1 cellular context compared by ENCODE assay signal in the genomic region with DNA sequence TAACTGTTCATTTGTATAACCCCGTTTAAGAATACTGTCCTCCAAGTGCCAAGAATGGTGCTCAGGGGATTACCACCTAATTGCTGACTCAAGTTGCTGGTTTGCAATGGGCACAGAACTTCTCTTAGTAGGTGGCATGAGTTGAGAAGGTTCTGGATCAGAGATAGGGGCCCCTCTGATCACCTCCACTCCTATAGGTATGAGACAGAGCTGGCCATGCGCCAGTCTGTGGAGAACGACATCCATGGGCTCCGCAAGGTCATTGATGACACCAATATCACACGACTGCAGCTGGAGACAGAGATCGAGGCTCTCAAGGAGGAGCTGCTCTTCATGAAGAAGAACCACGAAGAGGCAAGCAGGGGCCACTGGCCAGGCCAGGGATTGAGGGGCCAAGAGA.
TF ChIP-seq lines count a peak whose summit lies in the region.

No MANE protein-coding gene starts in this region.

TF ChIP-seq in H1, 55 proteins besides CTCF, POLR2A, EP300 and RAD21:
- TF ChIP-seq, protein P1, sequence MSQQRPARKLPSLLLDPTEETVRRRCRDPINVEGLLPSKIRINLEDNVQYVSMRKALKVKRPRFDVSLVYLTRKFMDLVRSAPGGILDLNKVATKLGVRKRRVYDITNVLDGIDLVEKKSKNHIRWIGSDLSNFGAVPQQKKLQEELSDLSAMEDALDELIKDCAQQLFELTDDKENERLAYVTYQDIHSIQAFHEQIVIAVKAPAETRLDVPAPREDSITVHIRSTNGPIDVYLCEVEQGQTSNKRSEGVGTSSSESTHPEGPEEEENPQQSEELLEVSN (IDR thresholded peaks at IDR 0.05): no peak
- no peak for TF ChIP-seq KDM5A (IDR thresholded peaks at IDR 0.05; ENCODE audit: low read length)
- no peak for TF ChIP-seq TAF1 (IDR thresholded peaks at IDR 0.05; ENCODE audit: low read depth, low read length)
- no peak for TF ChIP-seq EZH2 (IDR thresholded peaks at IDR 0.05; ENCODE audit: low read depth, low read length, severe bottlenecking)
- TF ChIP-seq CHD2 (IDR thresholded peaks at IDR 0.05; ENCODE audit: low read length): no peak
- no peak for TF ChIP-seq RFX5 (IDR thresholded peaks at IDR 0.05; ENCODE audit: borderline replicate concordance, low read depth, low read length)
- TF ChIP-seq GTF2F1 (IDR thresholded peaks at IDR 0.05; ENCODE audit: borderline replicate concordance, low read depth, low read length): no peak
- TF ChIP-seq RBBP5 (IDR thresholded peaks at IDR 0.05; ENCODE audit: borderline replicate concordance, low read depth, low read length): no peak
- no peak for TF ChIP-seq SP4 (IDR thresholded peaks at IDR 0.05; ENCODE audit: low read length)
- TF ChIP-seq, protein P2, sequence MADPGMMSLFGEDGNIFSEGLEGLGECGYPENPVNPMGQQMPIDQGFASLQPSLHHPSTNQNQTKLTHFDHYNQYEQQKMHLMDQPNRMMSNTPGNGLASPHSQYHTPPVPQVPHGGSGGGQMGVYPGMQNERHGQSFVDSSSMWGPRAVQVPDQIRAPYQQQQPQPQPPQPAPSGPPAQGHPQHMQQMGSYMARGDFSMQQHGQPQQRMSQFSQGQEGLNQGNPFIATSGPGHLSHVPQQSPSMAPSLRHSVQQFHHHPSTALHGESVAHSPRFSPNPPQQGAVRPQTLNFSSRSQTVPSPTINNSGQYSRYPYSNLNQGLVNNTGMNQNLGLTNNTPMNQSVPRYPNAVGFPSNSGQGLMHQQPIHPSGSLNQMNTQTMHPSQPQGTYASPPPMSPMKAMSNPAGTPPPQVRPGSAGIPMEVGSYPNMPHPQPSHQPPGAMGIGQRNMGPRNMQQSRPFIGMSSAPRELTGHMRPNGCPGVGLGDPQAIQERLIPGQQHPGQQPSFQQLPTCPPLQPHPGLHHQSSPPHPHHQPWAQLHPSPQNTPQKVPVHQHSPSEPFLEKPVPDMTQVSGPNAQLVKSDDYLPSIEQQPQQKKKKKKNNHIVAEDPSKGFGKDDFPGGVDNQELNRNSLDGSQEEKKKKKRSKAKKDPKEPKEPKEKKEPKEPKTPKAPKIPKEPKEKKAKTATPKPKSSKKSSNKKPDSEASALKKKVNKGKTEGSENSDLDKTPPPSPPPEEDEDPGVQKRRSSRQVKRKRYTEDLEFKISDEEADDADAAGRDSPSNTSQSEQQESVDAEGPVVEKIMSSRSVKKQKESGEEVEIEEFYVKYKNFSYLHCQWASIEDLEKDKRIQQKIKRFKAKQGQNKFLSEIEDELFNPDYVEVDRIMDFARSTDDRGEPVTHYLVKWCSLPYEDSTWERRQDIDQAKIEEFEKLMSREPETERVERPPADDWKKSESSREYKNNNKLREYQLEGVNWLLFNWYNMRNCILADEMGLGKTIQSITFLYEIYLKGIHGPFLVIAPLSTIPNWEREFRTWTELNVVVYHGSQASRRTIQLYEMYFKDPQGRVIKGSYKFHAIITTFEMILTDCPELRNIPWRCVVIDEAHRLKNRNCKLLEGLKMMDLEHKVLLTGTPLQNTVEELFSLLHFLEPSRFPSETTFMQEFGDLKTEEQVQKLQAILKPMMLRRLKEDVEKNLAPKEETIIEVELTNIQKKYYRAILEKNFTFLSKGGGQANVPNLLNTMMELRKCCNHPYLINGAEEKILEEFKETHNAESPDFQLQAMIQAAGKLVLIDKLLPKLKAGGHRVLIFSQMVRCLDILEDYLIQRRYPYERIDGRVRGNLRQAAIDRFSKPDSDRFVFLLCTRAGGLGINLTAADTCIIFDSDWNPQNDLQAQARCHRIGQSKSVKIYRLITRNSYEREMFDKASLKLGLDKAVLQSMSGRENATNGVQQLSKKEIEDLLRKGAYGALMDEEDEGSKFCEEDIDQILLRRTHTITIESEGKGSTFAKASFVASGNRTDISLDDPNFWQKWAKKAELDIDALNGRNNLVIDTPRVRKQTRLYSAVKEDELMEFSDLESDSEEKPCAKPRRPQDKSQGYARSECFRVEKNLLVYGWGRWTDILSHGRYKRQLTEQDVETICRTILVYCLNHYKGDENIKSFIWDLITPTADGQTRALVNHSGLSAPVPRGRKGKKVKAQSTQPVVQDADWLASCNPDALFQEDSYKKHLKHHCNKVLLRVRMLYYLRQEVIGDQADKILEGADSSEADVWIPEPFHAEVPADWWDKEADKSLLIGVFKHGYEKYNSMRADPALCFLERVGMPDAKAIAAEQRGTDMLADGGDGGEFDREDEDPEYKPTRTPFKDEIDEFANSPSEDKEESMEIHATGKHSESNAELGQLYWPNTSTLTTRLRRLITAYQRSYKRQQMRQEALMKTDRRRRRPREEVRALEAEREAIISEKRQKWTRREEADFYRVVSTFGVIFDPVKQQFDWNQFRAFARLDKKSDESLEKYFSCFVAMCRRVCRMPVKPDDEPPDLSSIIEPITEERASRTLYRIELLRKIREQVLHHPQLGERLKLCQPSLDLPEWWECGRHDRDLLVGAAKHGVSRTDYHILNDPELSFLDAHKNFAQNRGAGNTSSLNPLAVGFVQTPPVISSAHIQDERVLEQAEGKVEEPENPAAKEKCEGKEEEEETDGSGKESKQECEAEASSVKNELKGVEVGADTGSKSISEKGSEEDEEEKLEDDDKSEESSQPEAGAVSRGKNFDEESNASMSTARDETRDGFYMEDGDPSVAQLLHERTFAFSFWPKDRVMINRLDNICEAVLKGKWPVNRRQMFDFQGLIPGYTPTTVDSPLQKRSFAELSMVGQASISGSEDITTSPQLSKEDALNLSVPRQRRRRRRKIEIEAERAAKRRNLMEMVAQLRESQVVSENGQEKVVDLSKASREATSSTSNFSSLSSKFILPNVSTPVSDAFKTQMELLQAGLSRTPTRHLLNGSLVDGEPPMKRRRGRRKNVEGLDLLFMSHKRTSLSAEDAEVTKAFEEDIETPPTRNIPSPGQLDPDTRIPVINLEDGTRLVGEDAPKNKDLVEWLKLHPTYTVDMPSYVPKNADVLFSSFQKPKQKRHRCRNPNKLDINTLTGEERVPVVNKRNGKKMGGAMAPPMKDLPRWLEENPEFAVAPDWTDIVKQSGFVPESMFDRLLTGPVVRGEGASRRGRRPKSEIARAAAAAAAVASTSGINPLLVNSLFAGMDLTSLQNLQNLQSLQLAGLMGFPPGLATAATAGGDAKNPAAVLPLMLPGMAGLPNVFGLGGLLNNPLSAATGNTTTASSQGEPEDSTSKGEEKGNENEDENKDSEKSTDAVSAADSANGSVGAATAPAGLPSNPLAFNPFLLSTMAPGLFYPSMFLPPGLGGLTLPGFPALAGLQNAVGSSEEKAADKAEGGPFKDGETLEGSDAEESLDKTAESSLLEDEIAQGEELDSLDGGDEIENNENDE (IDR thresholded peaks at IDR 0.05; ENCODE audit: insufficient replicate concordance, low read length): no peak
- no peak for TF ChIP-seq CEBPB (IDR thresholded peaks at IDR 0.05; ENCODE audit: low read depth, low read length)
- no peak for TF ChIP-seq GABPA (IDR thresholded peaks at IDR 0.05; ENCODE audit: borderline replicate concordance, insufficient read depth, low read length)
- TF ChIP-seq JUND (IDR thresholded peaks at IDR 0.05; ENCODE audit: low read length): no peak
- no peak for TF ChIP-seq PHF8 (conservative IDR thresholded peaks at IDR 0.05; ENCODE audit: low read depth, low read length)
- TF ChIP-seq MAFK (IDR thresholded peaks at IDR 0.05; ENCODE audit: low read depth, low read length): no peak
- no peak for TF ChIP-seq JUN (IDR thresholded peaks at IDR 0.05; ENCODE audit: low read depth, low read length)
- TF ChIP-seq KDM1A (IDR thresholded peaks at IDR 0.05; ENCODE audit: borderline replicate concordance, low read length): no peak
- no peak for TF ChIP-seq TBP (IDR thresholded peaks at IDR 0.05; ENCODE audit: low read depth, low read length)
- TF ChIP-seq, protein P3, sequence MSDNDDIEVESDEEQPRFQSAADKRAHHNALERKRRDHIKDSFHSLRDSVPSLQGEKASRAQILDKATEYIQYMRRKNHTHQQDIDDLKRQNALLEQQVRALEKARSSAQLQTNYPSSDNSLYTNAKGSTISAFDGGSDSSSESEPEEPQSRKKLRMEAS (IDR thresholded peaks at IDR 0.05): no peak
